ENCODE assay signal across 18 cellular contexts in genomic region chr3:172052405-172052804, GRCh38.
"Had no signal": no experiment of that assay in that cellular context is flagged by ENCODE, and none has a peak within 500 bp of the region (broad histone marks: within the 10 kb centered on the region; RNA-seq: fewer than 3 reads in every experiment).

No MANE protein-coding gene starts in this region.

- H3K27ac ChIP-seq: psoas muscle, spleen, thoracic aorta had no signal

- H3K36me3 ChIP-seq: breast epithelium had no signal

- H3K4me3 Mint-ChIP-seq: activated naive CD8-positive, alpha-beta T cell treated with anti-CD3 and anti-CD28 coated beads, Interleukin-2, amount 50 U/mL, for 24 hours; nephron; T-helper 2 cell treated with Interferon-gamma antibody and Interleukin-4, amounts not matched to agents 5 μg/mL and 100 μg/mL, for 36 hours had no signal

- H3K27me3 Mint-ChIP-seq: activated naive CD8-positive, alpha-beta T cell treated with anti-CD3 and anti-CD28 coated beads, Interleukin-2, amount 50 U/mL, for 24 hours had no signal

- ATAC-seq: activated naive CD8-positive, alpha-beta T cell treated with anti-CD3 and anti-CD28 coated beads, Interleukin-2, amount 50 U/mL, for 24 hours; mucosa of descending colon; psoas muscle; sciatic nerve had no signal

- H3K9me3 Mint-ChIP-seq: activated naive CD8-positive, alpha-beta T cell treated with anti-CD3 and anti-CD28 coated beads, Interleukin-2, amount 50 U/mL, for 24 hours; nephron; T-helper 2 cell treated with Interferon-gamma antibody and Interleukin-4, amounts not matched to agents 5 μg/mL and 100 μg/mL, for 36 hours had no signal

- H3K4me3 ChIP-seq: breast epithelium, lung, mucosa of descending colon, psoas muscle, spleen, stomach, thoracic aorta had no signal

- FAIRE-seq: frontal cortex had no signal

- DNase-seq: activated CD4-positive, alpha-beta T cell treated with anti-CD3 and anti-CD28 coated beads, Interleukin-2, amount 50 U/mL, for 4 hours; activated naive CD4-positive, alpha-beta T cell treated with Interleukin-2 at 50 U/mL for 16 hours; activated naive CD8-positive, alpha-beta T cell treated with anti-CD3 and anti-CD28 coated beads, Interleukin-2, amount 50 U/mL, for 24 hours; activated T-cell treated with anti-CD3 and anti-CD28 coated beads for 4 hours; aorta; head of caudate nucleus; mucosa of descending colon; psoas muscle; spleen; stomach; SW 1271 had no signal

- H3K27ac Mint-ChIP-seq: activated naive CD8-positive, alpha-beta T cell treated with anti-CD3 and anti-CD28 coated beads, Interleukin-2, amount 50 U/mL, for 24 hours; nephron; T-helper 2 cell treated with Interferon-gamma antibody and Interleukin-4, amounts not matched to agents 5 μg/mL and 100 μg/mL, for 36 hours had no signal

- H3K9me3 ChIP-seq: breast epithelium, mucosa of descending colon, psoas muscle, spleen, stomach, thoracic aorta had no signal

- H3K27me3 ChIP-seq: breast epithelium, spleen, stomach had no signal
